In genomic region chr2:86719637-86720540, GRCh38 we compare ENCODE assay signal across 8 cellular contexts.
DNase-seq lines count a peak whose midpoint lies in the region; ATAC-seq and TF ChIP-seq lines count a peak whose summit lies in the region.
"Not testable (repeated sequence)": the region's sequence is repeated elsewhere in the genome, so short reads cannot be mapped to it uniquely, and the experiment has no call there.

TSS of gene RMND5A (plus strand) at chr2:86720291. CDS start at chr2:86720668, 377 bp downstream.

- ATAC-seq in GM19043 (IDR thresholded peaks at IDR 0.05; ENCODE audit: low read depth, unreplicated experiment) (peak; percentile 92), HG03378 (IDR thresholded peaks at IDR 0.05; ENCODE audit: unreplicated experiment) (peak; percentile 90)

- peak; percentile 68 to 70 for DNase-seq in AML-193 (lab: John Stamatoyannopoulos, UW)
- DNase-seq in NCI-H748 treated with DMSO at 0.1 percent for 48 hours (lab: John Stamatoyannopoulos, UW): peak; percentile 39
- peak; percentile 90 for DNase-seq in activated CD4-positive, alpha-beta T cell treated with anti-CD3 and anti-CD28 coated beads, Interleukin-2, amount 50 U/mL, for 1 hour
- DNase-seq in coronary artery (ENCODE audit: low spot score): peak; percentile 91
- DNase-seq in stimulated activated CD4-positive, alpha-beta T cell treated with anti-CD3 and anti-CD28 coated beads, Interleukin-15, amount 100 ng/mL, for 48 hours (ENCODE audit: low read depth in 2 of 2): peak; percentile 87 to 94

- not testable (repeated sequence) for H3K27me3 ChIP-seq in layer of hippocampus (ENCODE audit: control insufficient read depth, insufficient read depth, low read length)

- H3K4me3 ChIP-seq in coronary artery: peak within 1 kb of the TSS; percentile 90

- not testable (repeated sequence) for TF ChIP-seq CTCF in coronary artery (IDR thresholded peaks at IDR 0.05)

- H3K27ac ChIP-seq in coronary artery: peak within 1 kb of the TSS; percentile 70 to 96
- peak within 1 kb of the TSS; percentile 84 for H3K27ac ChIP-seq in layer of hippocampus (ENCODE audit: low read depth, low read length)

Comparison
In these comparisons a context has a peak if more than half of its experiments do, and no peak if none do; other contexts are left out.
1. Peak in every context shown above with its lines: DNase-seq, ATAC-seq, H3K4me3 ChIP-seq and H3K27ac ChIP-seq.
2. DNase-seq: peak in every context shown above with its lines; median percentile 91 in coronary artery; 90 in stimulated activated CD4-positive, alpha-beta T cell treated with anti-CD3 and anti-CD28 coated beads, Interleukin-15, amount 100 ng/mL, for 48 hours; 90 in activated CD4-positive, alpha-beta T cell treated with anti-CD3 and anti-CD28 coated beads, Interleukin-2, amount 50 U/mL, for 1 hour; 69 in AML-193; 39 in NCI-H748 treated with DMSO at 0.1 percent for 48 hours.